17 cellular contexts compared by ENCODE assay signal in genomic region chr10:6054884-6055283, GRCh38. TPM values are rescaled to one million over a fixed set of nuclear protein-coding genes. Genes with fewer than 3 reads are reported as not detected.
DNase-seq lines count a peak whose midpoint lies in the region; ATAC-seq and TF ChIP-seq lines count a peak whose summit lies in the region.
"Had no signal": no experiment of that assay in that cellular context is flagged by ENCODE, and none has a peak within 500 bp of the region (broad histone marks: within the 10 kb centered on the region; RNA-seq: fewer than 3 reads in every experiment).

No MANE protein-coding gene starts in this region.

- no peaks in the 10 kb centered on the region for H3K79me1 ChIP-seq in H9 (ENCODE audit: insufficient read depth, low read depth, low read length, poor library complexity, severe bottlenecking)

- H2BK5ac ChIP-seq in H9 (ENCODE audit: insufficient read length, low read length) = no peak overlapping the region

- H3T11ph ChIP-seq in H9 (ENCODE audit: low read length) = no peak overlapping the region

- H2AFZ ChIP-seq in H9 (ENCODE audit: low read length) = no peak overlapping the region
- H2AFZ ChIP-seq: GM23338 had no signal

- TF ChIP-seq CTCF in H9 (conservative IDR thresholded peaks at IDR 0.05) (no peak), progenitor cell of endocrine pancreas (IDR thresholded peaks at IDR 0.05; ENCODE audit: unreplicated experiment) (no peak)

- H3K23ac ChIP-seq in H9 (ENCODE audit: insufficient read length, low read depth, low read length) = no peak overlapping the region

- WGBS in H9 (ENCODE audit: extremely low coverage, insufficient read length, low lambda C conversion rate) = no CpG with 5 or more reads among the region's 5 CpGs

- H3K9me3 ChIP-seq in H9 (ENCODE audit: control insufficient read depth, low read depth, low read length) = no peaks in the 10 kb centered on the region
- H3K9me3 ChIP-seq: testis had no signal

- no peaks in the 10 kb centered on the region for H3K9me3 Mint-ChIP-seq in activated T-cell treated with anti-CD3 and anti-CD28 coated beads, Interleukin-2, amount 50 U/mL, for 24 hours
- H3K9me3 Mint-ChIP-seq in H9 (no peaks in the 10 kb centered on the region), progenitor cell of endocrine pancreas (ENCODE audit: low read depth) (no peaks in the 10 kb centered on the region)
- no peaks in the 10 kb centered on the region for H3K9me3 Mint-ChIP-seq in activated naive CD8-positive, alpha-beta T cell (ENCODE audit: low read depth)
- H3K9me3 Mint-ChIP-seq in natural killer cell treated with Interleukin-12 subunit alpha and Interleukin-12 subunit beta and Interleukin-15 and Interleukin-18, amount 100 ng/mL, for 72 hours = no peaks in the 10 kb centered on the region
- H3K9me3 Mint-ChIP-seq: GM23338 had no signal

- no peak overlapping the region for H3K4ac ChIP-seq in H9 (ENCODE audit: low read depth, low read length)

- peak; percentile 42 for DNase-seq in activated T-cell treated with anti-CD3 and anti-CD28 coated beads, Interleukin-2, amount 50 U/mL, for 24 hours
- DNase-seq in activated T-cell treated with anti-CD3 and anti-CD28 coated beads, Interleukin-2, amount 50 U/mL, for 1 hour = no peak
- peak; percentile 3 for DNase-seq in H9
- DNase-seq in natural killer cell treated with Interleukin-12 subunit alpha and Interleukin-12 subunit beta and Interleukin-15 and Interleukin-18, amount 100 ng/mL, for 72 hours (ENCODE audit: low spot score) = no peak
- no peak for DNase-seq in HCEC 1CT
- no peak for DNase-seq in progenitor cell of endocrine pancreas (ENCODE audit: low spot score, unreplicated experiment)
- DNase-seq: activated CD4-positive, alpha-beta T cell treated with anti-CD3 and anti-CD28 coated beads for 48 hours; amniotic stem cell; COR-L47; NCI-H2107; RPMI8226; testis had no signal

- no peak overlapping the region for H2BK120ac ChIP-seq in H9 (ENCODE audit: low read depth, low read length, poor library complexity, severe bottlenecking)

- no peak overlapping the region for H3K9ac ChIP-seq in H9 (ENCODE audit: extremely low read depth, insufficient read length, low read length)

- H4K20me1 ChIP-seq in H9 (ENCODE audit: control insufficient read depth, insufficient read depth, insufficient read length) = no peaks in the 10 kb centered on the region

- H2BK20ac ChIP-seq in H9 (ENCODE audit: low read depth, low read length, poor library complexity, severe bottlenecking) = no peak overlapping the region

- no peak for ATAC-seq in natural killer cell treated with Interleukin-12 subunit alpha and Interleukin-12 subunit beta and Interleukin-15 and Interleukin-18, amount 100 ng/mL, for 72 hours
- no peak for ATAC-seq in HG02870 (IDR thresholded peaks at IDR 0.05; ENCODE audit: unreplicated experiment)
- ATAC-seq: esophagus mucosa, GM23338 had no signal

- no peak overlapping the region for H3K56ac ChIP-seq in H9 (ENCODE audit: insufficient read length, low read depth, low read length)

- H4K8ac ChIP-seq in H9 (replicated peaks; ENCODE audit: insufficient read length, low read depth, low read length) = no peak overlapping the region

- no peaks in the 10 kb centered on the region for H3K4me1 ChIP-seq in H9 (ENCODE audit: insufficient read depth, low read length)
- H3K4me1 ChIP-seq: testis had no signal

- H3K27me3 Mint-ChIP-seq in activated T-cell treated with anti-CD3 and anti-CD28 coated beads, Interleukin-2, amount 50 U/mL, for 24 hours = no peaks in the 10 kb centered on the region
- peaks cover 8% of the 10 kb centered on the region for H3K27me3 Mint-ChIP-seq in H9 (ENCODE audit: low read depth)
- no peaks in the 10 kb centered on the region for H3K27me3 Mint-ChIP-seq in activated naive CD8-positive, alpha-beta T cell
- no peaks in the 10 kb centered on the region for H3K27me3 Mint-ChIP-seq in natural killer cell treated with Interleukin-12 subunit alpha and Interleukin-12 subunit beta and Interleukin-15 and Interleukin-18, amount 100 ng/mL, for 72 hours
- H3K27me3 Mint-ChIP-seq in progenitor cell of endocrine pancreas = peaks cover 33% of the 10 kb centered on the region

- H3K23me2 ChIP-seq in H9 (ENCODE audit: insufficient read length, low read depth, low read length, poor library complexity, severe bottlenecking) = no peaks in the 10 kb centered on the region

- H3K79me2 ChIP-seq in H9 (ENCODE audit: insufficient read depth, low read length) = no peaks in the 10 kb centered on the region

- H3K27me3 ChIP-seq in H9 (ENCODE audit: insufficient read depth, low read length) = no peaks in the 10 kb centered on the region
- H3K27me3 ChIP-seq: testis had no signal

- no peak overlapping the region for H3K18ac ChIP-seq in H9 (ENCODE audit: insufficient read length, low read depth, low read length)

- no peak overlapping the region for H3K27ac ChIP-seq in H9 (ENCODE audit: insufficient read length, low read depth, low read length)
- H3K27ac ChIP-seq: testis had no signal

- H3K14ac ChIP-seq in H9 (ENCODE audit: insufficient read depth, low read length) = no peak overlapping the region

- no peak overlapping the region for H2BK12ac ChIP-seq in H9 (ENCODE audit: insufficient read length, low read depth, low read length)

- H3K36me3 Mint-ChIP-seq in activated T-cell treated with anti-CD3 and anti-CD28 coated beads, Interleukin-2, amount 50 U/mL, for 24 hours (ENCODE audit: low read depth) = peaks cover 92% of the 10 kb centered on the region
- no peaks in the 10 kb centered on the region for H3K36me3 Mint-ChIP-seq in H9 (ENCODE audit: insufficient read depth in 1 of 3, low read depth in 3 of 3)
- H3K36me3 Mint-ChIP-seq in activated naive CD8-positive, alpha-beta T cell = peaks cover 53% of the 10 kb centered on the region
- peaks cover 66% of the 10 kb centered on the region for H3K36me3 Mint-ChIP-seq in natural killer cell treated with Interleukin-12 subunit alpha and Interleukin-12 subunit beta and Interleukin-15 and Interleukin-18, amount 100 ng/mL, for 72 hours
- no peaks in the 10 kb centered on the region for H3K36me3 Mint-ChIP-seq in progenitor cell of endocrine pancreas (ENCODE audit: insufficient read depth)

- H4K91ac ChIP-seq in H9 (ENCODE audit: insufficient read length, low read depth, low read length) = no peak overlapping the region

- peak overlapping the region; percentile 99 for H3K27ac Mint-ChIP-seq in activated T-cell treated with anti-CD3 and anti-CD28 coated beads, Interleukin-2, amount 50 U/mL, for 24 hours
- no peak overlapping the region for H3K27ac Mint-ChIP-seq in H9
- peak overlapping the region; percentile 98 for H3K27ac Mint-ChIP-seq in activated naive CD8-positive, alpha-beta T cell
- peak overlapping the region; percentile 94 to 98 for H3K27ac Mint-ChIP-seq in natural killer cell treated with Interleukin-12 subunit alpha and Interleukin-12 subunit beta and Interleukin-15 and Interleukin-18, amount 100 ng/mL, for 72 hours
- no peak overlapping the region for H3K27ac Mint-ChIP-seq in progenitor cell of endocrine pancreas
- H3K27ac Mint-ChIP-seq: GM23338 had no signal

- no peak overlapping the region for H4K5ac ChIP-seq in H9 (ENCODE audit: insufficient read length, low read depth, low read length)

- H3K4me3 Mint-ChIP-seq in activated T-cell treated with anti-CD3 and anti-CD28 coated beads, Interleukin-2, amount 50 U/mL, for 24 hours = peak overlapping the region; percentile 77
- H3K4me3 Mint-ChIP-seq in H9 (no peak overlapping the region), progenitor cell of endocrine pancreas (ENCODE audit: low read depth) (no peak overlapping the region)
- peak overlapping the region; percentile 86 for H3K4me3 Mint-ChIP-seq in activated naive CD8-positive, alpha-beta T cell
- peak overlapping the region; percentile 89 for H3K4me3 Mint-ChIP-seq in natural killer cell treated with Interleukin-12 subunit alpha and Interleukin-12 subunit beta and Interleukin-15 and Interleukin-18, amount 100 ng/mL, for 72 hours
- H3K4me3 Mint-ChIP-seq: GM23338 had no signal

- no peak overlapping the region for H2BK15ac ChIP-seq in H9 (ENCODE audit: low read depth, low read length)

- peaks cover 86% of the 10 kb centered on the region for H3K4me1 Mint-ChIP-seq in activated T-cell treated with anti-CD3 and anti-CD28 coated beads, Interleukin-2, amount 50 U/mL, for 24 hours (ENCODE audit: low read depth)
- H3K4me1 Mint-ChIP-seq in H9 (peaks cover 8 to 10% of the 10 kb centered on the region in 2 experiments), progenitor cell of endocrine pancreas (ENCODE audit: low read depth) (no peaks in the 10 kb centered on the region)
- H3K4me1 Mint-ChIP-seq in activated naive CD8-positive, alpha-beta T cell (ENCODE audit: low read depth) = peaks cover 84% of the 10 kb centered on the region
- H3K4me1 Mint-ChIP-seq in natural killer cell treated with Interleukin-12 subunit alpha and Interleukin-12 subunit beta and Interleukin-15 and Interleukin-18, amount 100 ng/mL, for 72 hours (ENCODE audit: low read depth in 2 of 2) = peaks cover 81 to 90% of the 10 kb centered on the region in 2 donors

- H3K4me2 ChIP-seq in H9 (ENCODE audit: insufficient read depth, insufficient read length, low read length) = no peak overlapping the region
- H3K4me2 ChIP-seq: GM23338 had no signal

- no peak overlapping the region for H2AK5ac ChIP-seq in H9 (ENCODE audit: insufficient read length, low read length)

RNA-seq across cellular contexts. Expression of gene IL2RA, which starts 7.3 kb away (rescaled TPM):
- total RNA-seq in H9 (2021) (not detected in 2 replicates), progenitor cell of endocrine pancreas (not detected in 2 replicates)
- total RNA-seq in natural killer cell treated with Interleukin-12 subunit alpha and Interleukin-12 subunit beta and Interleukin-15 and Interleukin-18, amount 100 ng/mL, for 72 hours = 1,000 to 10,000 TPM; 1,064 to 1,187 TPM
- total RNA-seq: GM23338, kidney epithelial cell had no signal

RNA-seq across cellular contexts. Expression of gene RBM17, which starts 34.0 kb away (rescaled TPM):
- total RNA-seq in H9 (2021) (123 and 124 TPM in 2 replicates), progenitor cell of endocrine pancreas (122 and 138 TPM in 2 replicates)
- 100 to 1,000 TPM; 195 to 294 TPM for total RNA-seq in natural killer cell treated with Interleukin-12 subunit alpha and Interleukin-12 subunit beta and Interleukin-15 and Interleukin-18, amount 100 ng/mL, for 72 hours

Comparison
In these comparisons a context has a peak if more than half of its experiments do, and no peak if none do; other contexts are left out.
1. DNase-seq: peak in activated T-cell treated with anti-CD3 and anti-CD28 coated beads, Interleukin-2, amount 50 U/mL, for 24 hours (single experiment) and H9 (single experiment); none in activated T-cell treated with anti-CD3 and anti-CD28 coated beads, Interleukin-2, amount 50 U/mL, for 1 hour (single experiment), natural killer cell treated with Interleukin-12 subunit alpha and Interleukin-12 subunit beta and Interleukin-15 and Interleukin-18, amount 100 ng/mL, for 72 hours (single experiment), HCEC 1CT (single experiment) and progenitor cell of endocrine pancreas (single experiment).
2. H3K27ac Mint-ChIP-seq: peak in activated T-cell treated with anti-CD3 and anti-CD28 coated beads, Interleukin-2, amount 50 U/mL, for 24 hours (single experiment), activated naive CD8-positive, alpha-beta T cell (single experiment) and natural killer cell treated with Interleukin-12 subunit alpha and Interleukin-12 subunit beta and Interleukin-15 and Interleukin-18, amount 100 ng/mL, for 72 hours (2 of 2); none in H9 (0 of 3) and progenitor cell of endocrine pancreas (single experiment).
3. H3K4me3 Mint-ChIP-seq: peak in activated T-cell treated with anti-CD3 and anti-CD28 coated beads, Interleukin-2, amount 50 U/mL, for 24 hours (single experiment), activated naive CD8-positive, alpha-beta T cell (single experiment) and natural killer cell treated with Interleukin-12 subunit alpha and Interleukin-12 subunit beta and Interleukin-15 and Interleukin-18, amount 100 ng/mL, for 72 hours (single experiment); none in H9 (0 of 2) and progenitor cell of endocrine pancreas (single experiment).
4. RNA of gene IL2RA, which starts 7.3 kb away (total RNA-seq): 1,064 to 1,187 TPM in natural killer cell treated with Interleukin-12 subunit alpha and Interleukin-12 subunit beta and Interleukin-15 and Interleukin-18, amount 100 ng/mL, for 72 hours; not detected in H9 and not detected in progenitor cell of endocrine pancreas; every median in the first group is over 1,000 times any median in the second.